Comparison of ENCODE assay signal across 14 cellular contexts in the genomic region with DNA sequence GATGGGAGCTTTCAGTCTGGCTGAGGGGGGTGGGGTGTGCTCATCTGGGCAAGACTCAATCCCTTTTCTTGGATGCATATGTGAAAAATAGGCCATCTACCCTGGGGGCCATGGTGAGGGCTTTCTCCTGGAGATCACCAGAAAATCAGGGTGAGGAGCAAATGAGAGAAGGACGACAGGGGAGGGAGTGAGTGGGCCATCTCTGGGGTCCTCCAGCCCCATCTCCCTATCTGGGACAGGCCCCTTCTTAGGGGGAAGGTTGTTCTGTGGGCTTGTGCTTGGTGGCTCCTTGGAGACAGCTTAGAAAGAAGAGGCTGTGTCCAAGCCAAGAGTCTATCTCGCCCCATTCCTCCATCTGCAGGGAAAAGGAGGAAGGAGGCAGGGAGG.
"Had no signal": no experiment of that assay in that cellular context is flagged by ENCODE, and none has a peak within 500 bp of the region (broad histone marks: within the 10 kb centered on the region; RNA-seq: fewer than 3 reads in every experiment).

No MANE protein-coding gene starts in this region.

- H3K27me3 Mint-ChIP-seq: activated naive CD8-positive, alpha-beta T cell treated with anti-CD3 and anti-CD28 coated beads for 36 hours had no signal

- H3K27me3 ChIP-seq: dorsolateral prefrontal cortex, left lung, SJSA1, testis, vagina had no signal

- H3K27ac ChIP-seq: SJSA1, testis, vagina had no signal

- H3K36me3 ChIP-seq: vagina had no signal

- H3K4me3 ChIP-seq: dorsolateral prefrontal cortex, left lung, SJSA1, testis, vagina had no signal

- H3K27ac Mint-ChIP-seq: activated naive CD8-positive, alpha-beta T cell treated with anti-CD3 and anti-CD28 coated beads for 36 hours; memory B cell; naive thymus-derived CD8-positive, alpha-beta T cell; T-helper 2 cell treated with Interferon-gamma antibody and Interleukin-4, amounts not matched to agents 5 μg/mL and 100 μg/mL, for 36 hours had no signal

- DNase-seq: activated gamma-delta T cell; activated naive CD8-positive, alpha-beta T cell treated with anti-CD3 and anti-CD28 coated beads for 36 hours; anterior cingulate cortex; hippocampal formation; stimulated activated CD4-positive, alpha-beta T cell treated with anti-CD3 and anti-CD28 coated beads, Interleukin-4, amount 100 ng/mL, for 4 hours; stimulated activated naive CD8-positive, alpha-beta T cell treated with anti-CD3 and anti-CD28 coated beads, Interleukin-15, Interleukin-2, amounts not matched to agents 100 U/mL and 50 U/mL, for 24 hours had no signal

- H3K36me3 Mint-ChIP-seq: activated naive CD8-positive, alpha-beta T cell treated with anti-CD3 and anti-CD28 coated beads for 36 hours; memory B cell; naive thymus-derived CD8-positive, alpha-beta T cell had no signal

- H3K9me3 Mint-ChIP-seq: activated naive CD8-positive, alpha-beta T cell treated with anti-CD3 and anti-CD28 coated beads for 36 hours; memory B cell; naive thymus-derived CD8-positive, alpha-beta T cell; T-helper 2 cell treated with Interferon-gamma antibody and Interleukin-4, amounts not matched to agents 5 μg/mL and 100 μg/mL, for 36 hours had no signal

- H3K4me1 ChIP-seq: SJSA1 had no signal

- ATAC-seq: left lung; naive thymus-derived CD8-positive, alpha-beta T cell; stimulated activated naive CD8-positive, alpha-beta T cell treated with anti-CD3 and anti-CD28 coated beads, Interleukin-15, Interleukin-2, amounts not matched to agents 100 U/mL and 50 U/mL, for 24 hours had no signal

- H3K9me3 ChIP-seq: left lung, SJSA1, testis, vagina had no signal

- H3K4me3 Mint-ChIP-seq: activated naive CD8-positive, alpha-beta T cell treated with anti-CD3 and anti-CD28 coated beads for 36 hours; memory B cell; naive thymus-derived CD8-positive, alpha-beta T cell; T-helper 2 cell treated with Interferon-gamma antibody and Interleukin-4, amounts not matched to agents 5 μg/mL and 100 μg/mL, for 36 hours had no signal

- H3K4me1 Mint-ChIP-seq: activated naive CD8-positive, alpha-beta T cell treated with anti-CD3 and anti-CD28 coated beads for 36 hours; memory B cell; naive thymus-derived CD8-positive, alpha-beta T cell had no signal
